ENCODE assay signal across 31 cellular contexts in the genomic region with DNA sequence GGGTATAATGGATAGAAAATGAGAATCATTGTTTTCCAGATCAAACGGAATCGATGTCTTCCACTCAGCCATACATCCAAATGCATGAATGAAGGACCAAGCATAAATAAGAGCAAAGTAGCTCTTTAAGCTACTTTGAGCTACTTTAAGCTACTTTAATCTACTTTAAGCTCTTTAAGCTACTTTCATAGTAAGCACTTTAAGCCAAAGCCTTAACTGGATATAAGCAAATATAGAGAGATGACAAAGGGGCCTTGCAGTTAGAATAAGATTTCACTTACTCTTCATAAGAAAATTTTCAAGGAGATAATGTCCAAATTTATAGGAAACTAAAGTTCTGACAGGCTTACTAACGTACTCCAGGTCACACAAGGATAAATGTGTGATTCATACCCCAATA.
A peak's percentile ranks its signal among the peaks of the same experiment; 100 is the strongest.
DNase-seq lines count a peak whose midpoint lies in the region; ATAC-seq, FAIRE-seq and TF ChIP-seq lines count a peak whose summit lies in the region.
"Had no signal": no experiment of that assay in that cellular context is flagged by ENCODE, and none has a peak within 500 bp of the region (broad histone marks: within the 10 kb centered on the region; RNA-seq: fewer than 3 reads in every experiment).

No MANE protein-coding gene starts in this region.

- no peak overlapping the region for H3K4me3 Mint-ChIP-seq in neural crest cell
- H3K4me3 Mint-ChIP-seq: brain; dendritic cell treated with granulocyte-macrophage colony-stimulating factor and Interleukin-4, amounts not matched to agents 40 ng/mL and 50 ng/mL, for 4 days; endodermal cell; nephron; T-cell had no signal

- H3K4me1 ChIP-seq in H1 (replicated peaks in 1 of 4; ENCODE audit: control insufficient read depth in 3 of 4, insufficient read depth in 4 of 4, low read length in 3 of 4) (peaks cover 0 to 3% (median under 1%) of the 10 kb centered on the region in 4 experiments; a peak in 2 of 7 replicates), kidney (ENCODE audit: control insufficient read depth in 1 of 2, insufficient read depth in 1 of 2, low read depth in 1 of 2, low read length in 2 of 2) (peaks cover 0 to 7% of the 10 kb centered on the region in 2 donors)
- H3K4me1 ChIP-seq: gastroesophageal sphincter, upper lobe of left lung had no signal

- H3K18ac ChIP-seq in H1 (ENCODE audit: extremely low read depth, low read length), result no peak overlapping the region

- TF ChIP-seq CTCF in H1 (IDR thresholded peaks at IDR 0.05; ENCODE audit: control extremely low read depth in 1 of 3, insufficient read depth in 1 of 3, low read depth in 1 of 3, low read length in 3 of 3) (no peak), neural crest cell (conservative IDR thresholded peaks at IDR 0.05) (no peak), kidney (IDR thresholded peaks at IDR 0.05; ENCODE audit: borderline replicate concordance, extremely low read depth, insufficient read depth) (no peak)

- no peaks in the 10 kb centered on the region for H3K27me3 Mint-ChIP-seq in neural crest cell (ENCODE audit: low read depth)
- H3K27me3 Mint-ChIP-seq: brain; dendritic cell treated with granulocyte-macrophage colony-stimulating factor and Interleukin-4, amounts not matched to agents 40 ng/mL and 50 ng/mL, for 4 days had no signal

- no peak overlapping the region for H4K8ac ChIP-seq in H1 (ENCODE audit: extremely low read depth, insufficient read depth, low read length)

- no peak overlapping the region for H2AK5ac ChIP-seq in H1 (ENCODE audit: low read depth, low read length)

- H3K14ac ChIP-seq in H1 (ENCODE audit: insufficient read length), result no peak overlapping the region

- FAIRE-seq in H54 (lab: Jason Lieb, UNC) (peak; percentile 78), H1 (lab: Jason Lieb, UNC) (no peak), kidney (lab: Jason Lieb, UNC) (no peak)
- FAIRE-seq: TTC549 had no signal

- H3K9me3 ChIP-seq in H1 (ENCODE audit: insufficient read depth in 2 of 2, low read depth in 1 of 2, low read length in 1 of 2), result no peaks in the 10 kb centered on the region
- H3K9me3 ChIP-seq in kidney (ENCODE audit: control insufficient read depth in 1 of 2, low read length in 2 of 2), result no peaks in the 10 kb centered on the region
- H3K9me3 ChIP-seq: gastroesophageal sphincter, ovary, SJSA1, suprapubic skin, upper lobe of left lung had no signal

- H2BK120ac ChIP-seq in H1 (replicated peaks; ENCODE audit: low read depth, low read length), result no peak overlapping the region

- no peak overlapping the region for H2BK5ac ChIP-seq in H1 (ENCODE audit: low read depth, low read length)

- TF ChIP-seq RAD21 in H1 (IDR thresholded peaks at IDR 0.05 in 1 of 2, conservative IDR thresholded peaks at IDR 0.05 in 1 of 2; ENCODE audit: low read depth in 2 of 2, low read length in 2 of 2), result no peak

- H3K23me2 ChIP-seq in H1 (ENCODE audit: low read depth, low read length), result no peaks in the 10 kb centered on the region

- H2AFZ ChIP-seq in H1 (ENCODE audit: low read length), result 0 out of 2 replicates have a peak overlapping the region, but pooled peaks have one; percentile 26

- H3K36me3 Mint-ChIP-seq in neural crest cell (ENCODE audit: low read depth), result no peaks in the 10 kb centered on the region
- H3K36me3 Mint-ChIP-seq: brain, T-cell had no signal

- no peaks in the 10 kb centered on the region for H3K79me2 ChIP-seq in H1 (ENCODE audit: control insufficient read depth in 1 of 2, insufficient read depth in 2 of 2, low read length in 2 of 2)

- no peak for TF ChIP-seq POLR2A in H54 (IDR thresholded peaks at IDR 0.05; ENCODE audit: low read depth, low read length)
- TF ChIP-seq POLR2A in H1 (IDR thresholded peaks at IDR 0.05; ENCODE audit: control extremely low read depth in 1 of 2, low read depth in 2 of 2, low read length in 2 of 2), result no peak

- intact Hi-C loops in kidney (cut with DNase I), result no loop called here

- no peak overlapping the region for H3K4ac ChIP-seq in H1 (replicated peaks; ENCODE audit: insufficient read length, low read depth, low read length)

- 88% methylated on average over 3 of the region's 3 CpGs; no CpG with 5 or more reads in 1 of the 2 experiments for WGBS in H1 (ENCODE audit: extremely low coverage in 1 of 2, insufficient coverage in 1 of 2, insufficient read length in 1 of 2, insufficient replicate concordance in 2 of 2, low coverage in 1 of 2, low lambda C conversion rate in 2 of 2, missing lambda C conversion rate in 1 of 2), 2 experiments

- no peak overlapping the region for H3K27ac ChIP-seq in H1 (ENCODE audit: low read depth, low read length)
- H3K27ac ChIP-seq in kidney (ENCODE audit: low read depth in 2 of 2, low read length in 2 of 2), result no peak overlapping the region
- H3K27ac ChIP-seq: gastroesophageal sphincter, ovary, SJSA1, suprapubic skin, upper lobe of left lung had no signal

- H3K4me3 ChIP-seq in H1 (ENCODE audit: extremely low read depth in 1 of 4, insufficient read depth in 2 of 4, low read depth in 3 of 4, low read length in 4 of 4), result no peak overlapping the region
- no peak overlapping the region for H3K4me3 ChIP-seq in kidney (ENCODE audit: low read length in 2 of 2)
- H3K4me3 ChIP-seq: gastroesophageal sphincter, ovary, SJSA1, smooth muscle cell, suprapubic skin, upper lobe of left lung had no signal

- H4K5ac ChIP-seq in H1 (ENCODE audit: insufficient read length, low read depth, low read length), result no peak overlapping the region

- H3K56ac ChIP-seq in H1 (replicated peaks; ENCODE audit: insufficient read length, low read depth, low read length), result no peak overlapping the region

- H4K91ac ChIP-seq in H1 (replicated peaks; ENCODE audit: insufficient read length, low read length), result no peak overlapping the region

- H3K4me1 Mint-ChIP-seq in neural crest cell, result no peaks in the 10 kb centered on the region
- H3K4me1 Mint-ChIP-seq: brain, nephron, T-cell had no signal

- no peak overlapping the region for H2BK12ac ChIP-seq in H1 (ENCODE audit: low read depth, low read length)

- no peaks in the 10 kb centered on the region for H3K79me1 ChIP-seq in H1 (ENCODE audit: low read depth, low read length)

- ATAC-seq in HG03457 (IDR thresholded peaks at IDR 0.05; ENCODE audit: unreplicated experiment), result no peak
- ATAC-seq: activated CD4-positive, CD25-positive, alpha-beta regulatory T cell treated with anti-CD3 and anti-CD28 coated beads, Interleukin-2, amount 50 U/mL, for 24 hours; gastroesophageal sphincter; left colon; T-cell had no signal

- no peak for TF ChIP-seq EP300 in H1 (IDR thresholded peaks at IDR 0.05; ENCODE audit: borderline replicate concordance in 1 of 2, low read depth in 2 of 2, low read length in 2 of 2)

- POLR2A ChIA-PET in H1 (lab: Charles Lee; ENCODE audit: partially characterized antibody), result no interaction called here

- no peak overlapping the region for H3K23ac ChIP-seq in H1 (ENCODE audit: insufficient read length)

- H2BK20ac ChIP-seq in H1 (ENCODE audit: low read length), result no peak overlapping the region

- no peaks in the 10 kb centered on the region for H3K36me3 ChIP-seq in H1 (ENCODE audit: control insufficient read depth in 2 of 4, insufficient read depth in 4 of 4, low read length in 3 of 4)
- H3K36me3 ChIP-seq in kidney (ENCODE audit: control insufficient read depth in 1 of 2, insufficient read depth in 2 of 2, low read length in 2 of 2), result no peaks in the 10 kb centered on the region
- H3K36me3 ChIP-seq: gastroesophageal sphincter, ovary, SJSA1, suprapubic skin, upper lobe of left lung had no signal

- no peaks in the 10 kb centered on the region for H4K20me1 ChIP-seq in H1 (replicated peaks in 1 of 2; ENCODE audit: control insufficient read depth in 1 of 2, insufficient read depth in 2 of 2, low read length in 2 of 2)

- no peak overlapping the region for H2BK15ac ChIP-seq in H1 (ENCODE audit: low read length)

- H3K27ac Mint-ChIP-seq in neural crest cell (ENCODE audit: unreplicated experiment), result peak overlapping the region; percentile 17
- H3K27ac Mint-ChIP-seq: brain; dendritic cell treated with granulocyte-macrophage colony-stimulating factor and Interleukin-4, amounts not matched to agents 40 ng/mL and 50 ng/mL, for 4 days; endodermal cell; T-cell had no signal

- no peaks in the 10 kb centered on the region for H3K9me3 Mint-ChIP-seq in neural crest cell
- H3K9me3 Mint-ChIP-seq: dendritic cell treated with granulocyte-macrophage colony-stimulating factor and Interleukin-4, amounts not matched to agents 40 ng/mL and 50 ng/mL, for 4 days; T-cell had no signal

- CTCF ChIA-PET in H1 (lab: Charles Lee; ENCODE audit: partially characterized antibody), result interaction anchor here (2.9 kb wide), 1 partner anchor 11 kb away, joined by 9 read pairs; no protein-coding TSS in a partner anchor

- H3K9ac ChIP-seq in H1 (replicated peaks in 1 of 4; ENCODE audit: extremely low read depth in 1 of 4, low read depth in 3 of 4, low read length in 3 of 4) (no peak overlapping the region), kidney (ENCODE audit: low read length in 2 of 2) (no peak overlapping the region)

- no peak overlapping the region for H3K4me2 ChIP-seq in H1 (ENCODE audit: insufficient read depth in 1 of 2, low read depth in 2 of 2, low read length in 2 of 2)
- H3K4me2 ChIP-seq: smooth muscle cell had no signal

- DNase-seq in H54 (ENCODE audit: insufficient read length, low spot score) (no peak), NCI-H524 treated with DMSO at 0.1 percent for 48 hours (lab: John Stamatoyannopoulos, UW) (peak; percentile 37), H1 (ENCODE audit: low read depth in 1 of 2, low spot score in 2 of 2) (no peak), neural crest cell (ENCODE audit: low read depth, low spot score) (no peak), T-helper 2 cell (no peak), kidney (no peak)
- DNase-seq: activated CD4-positive, alpha-beta T cell treated with anti-CD3 and anti-CD28 coated beads, Interleukin-2, amount 50 U/mL, for 48 hours; activated naive CD4-positive, alpha-beta T cell treated with Interleukin-2 at 50 U/mL for 16 hours; endodermal cell; GDM1; KG1; left colon; MM.1S; NCI-H2029; NCI-H526 treated with DMSO at 0.1 percent for 48 hours; ovary; retina; stimulated activated CD4-positive, alpha-beta T cell treated with anti-CD3 and anti-CD28 coated beads, Interleukin-1b, Interleukin-23, amount 100 ng/mL, for 48 hours; stimulated activated naive CD4-positive, alpha-beta T cell treated with Interleukin-2 at 50 U/mL for 16 hours; T-cell; upper lobe of left lung had no signal

- H3K27me3 ChIP-seq in H1 (replicated peaks in 1 of 4; ENCODE audit: control insufficient read depth in 3 of 4, extremely low read depth in 1 of 4, insufficient read depth in 3 of 4, low read length in 3 of 4), result no peaks in the 10 kb centered on the region; a peak in 1 of 7 replicates
- H3K27me3 ChIP-seq: gastroesophageal sphincter, ovary, SJSA1, suprapubic skin, upper lobe of left lung had no signal

TF ChIP-seq in H1, 55 proteins besides CTCF, POLR2A, EP300 and RAD21 (continues in another document):
- TF ChIP-seq EGR1 (IDR thresholded peaks at IDR 0.05; ENCODE audit: borderline replicate concordance, low read depth, low read length), result no peak
- TF ChIP-seq, protein P1, sequence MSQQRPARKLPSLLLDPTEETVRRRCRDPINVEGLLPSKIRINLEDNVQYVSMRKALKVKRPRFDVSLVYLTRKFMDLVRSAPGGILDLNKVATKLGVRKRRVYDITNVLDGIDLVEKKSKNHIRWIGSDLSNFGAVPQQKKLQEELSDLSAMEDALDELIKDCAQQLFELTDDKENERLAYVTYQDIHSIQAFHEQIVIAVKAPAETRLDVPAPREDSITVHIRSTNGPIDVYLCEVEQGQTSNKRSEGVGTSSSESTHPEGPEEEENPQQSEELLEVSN (IDR thresholded peaks at IDR 0.05), result no peak
- no peak for TF ChIP-seq CBX5 (IDR thresholded peaks at IDR 0.05; ENCODE audit: low read depth, low read length)
